ENCODE assay signal across 29 cellular contexts in genomic region chrX:69215161-69215560, GRCh38.
"Had no signal": no experiment of that assay in that cellular context is flagged by ENCODE, and none has a peak within 500 bp of the region (broad histone marks: within the 10 kb centered on the region; RNA-seq: fewer than 3 reads in every experiment).

No MANE protein-coding gene starts in this region.

- H2AFZ ChIP-seq: parathyroid adenoma had no signal

- H3K27ac ChIP-seq: ovary, parathyroid adenoma, psoas muscle, right lobe of liver, stomach, suprapubic skin, testis, tibial artery, transverse colon, upper lobe of right lung, uterus had no signal

- DNase-seq: naive thymus-derived CD4-positive, alpha-beta T cell; natural killer cell; occipital lobe; ovary; psoas muscle; right cardiac atrium; right lobe of liver; sigmoid colon; small intestine; stimulated activated CD4-positive, alpha-beta T cell treated with anti-CD3 and anti-CD28 coated beads, Interleukin-15, amount 100 ng/mL, for 24 hours; stimulated activated CD4-positive, alpha-beta T cell treated with anti-CD3 and anti-CD28 coated beads, Interleukin-2, amount 100 ng/mL, for 24 hours; stimulated activated CD4-positive, alpha-beta T cell treated with anti-CD3 and anti-CD28 coated beads, Interleukin-2, amount 100 ng/mL, for 48 hours; stimulated activated CD4-positive, alpha-beta T cell treated with anti-CD3 and anti-CD28 coated beads, Interleukin-4, amount 100 ng/mL, for 24 hours; stimulated activated naive B cell treated with anti-CD40 and anti-IgM and Interleukin-4, amounts not matched to agents 10 μg/mL and 1 μg/mL and 100 μg/mL, for 72 hours; stimulated activated naive CD4-positive, alpha-beta T cell treated with Interleukin-2 at 50 U/mL for 16 hours; stomach; substantia nigra; testis; tibial artery; transverse colon; upper lobe of right lung; uterus had no signal

- H3K4me1 Mint-ChIP-seq: naive thymus-derived CD4-positive, alpha-beta T cell; natural killer cell; stimulated activated effector memory CD8-positive, alpha-beta T cell treated with anti-CD3 and anti-CD28 coated beads, Interleukin-12 subunit alpha, Interleukin-12 subunit beta, amount 100 ng/mL, for 72 hours; stimulated activated naive B cell treated with anti-CD40 and anti-IgM and Interleukin-4, amounts not matched to agents 10 μg/mL and 1 μg/mL and 100 μg/mL, for 72 hours had no signal

- H3K4me3 Mint-ChIP-seq: naive thymus-derived CD4-positive, alpha-beta T cell; natural killer cell; nephron; stimulated activated effector memory CD8-positive, alpha-beta T cell treated with anti-CD3 and anti-CD28 coated beads, Interleukin-12 subunit alpha, Interleukin-12 subunit beta, amount 100 ng/mL, for 72 hours; stimulated activated naive B cell treated with anti-CD40 and anti-IgM and Interleukin-4, amounts not matched to agents 10 μg/mL and 1 μg/mL and 100 μg/mL, for 72 hours; stimulated activated naive CD8-positive, alpha-beta T cell treated with anti-CD3 and anti-CD28 coated beads, Interleukin-15, Interleukin-2, amounts not matched to agents 100 ng/mL and 50 ng/mL, for 24 hours; type B pancreatic cell had no signal

- H3K27me3 ChIP-seq: ovary, right lobe of liver, sigmoid colon, suprapubic skin, testis, tibial artery, transverse colon, upper lobe of right lung, uterus had no signal

- H3K27me3 Mint-ChIP-seq: naive thymus-derived CD4-positive, alpha-beta T cell; progenitor cell of endocrine pancreas; stimulated activated naive CD8-positive, alpha-beta T cell treated with anti-CD3 and anti-CD28 coated beads, Interleukin-15, Interleukin-2, amounts not matched to agents 100 ng/mL and 50 ng/mL, for 24 hours; type B pancreatic cell had no signal

- H3K9ac ChIP-seq: parathyroid adenoma had no signal

- H3K9me3 Mint-ChIP-seq: naive thymus-derived CD4-positive, alpha-beta T cell; natural killer cell; stimulated activated effector memory CD8-positive, alpha-beta T cell treated with anti-CD3 and anti-CD28 coated beads, Interleukin-12 subunit alpha, Interleukin-12 subunit beta, amount 100 ng/mL, for 72 hours; stimulated activated naive B cell treated with anti-CD40 and anti-IgM and Interleukin-4, amounts not matched to agents 10 μg/mL and 1 μg/mL and 100 μg/mL, for 72 hours; stimulated activated naive CD8-positive, alpha-beta T cell treated with anti-CD3 and anti-CD28 coated beads, Interleukin-15, Interleukin-2, amounts not matched to agents 100 ng/mL and 50 ng/mL, for 24 hours; type B pancreatic cell had no signal

- ATAC-seq: naive thymus-derived CD4-positive, alpha-beta T cell; natural killer cell; psoas muscle; right cardiac atrium; right lobe of liver; stimulated activated effector memory CD8-positive, alpha-beta T cell treated with anti-CD3 and anti-CD28 coated beads, Interleukin-12 subunit alpha, Interleukin-12 subunit beta, amount 100 ng/mL, for 72 hours; stimulated activated naive B cell treated with anti-CD40 and anti-IgM and Interleukin-4, amounts not matched to agents 10 μg/mL and 1 μg/mL and 100 μg/mL, for 72 hours; upper lobe of right lung had no signal

- H3K36me3 ChIP-seq: ovary, right lobe of liver, sigmoid colon, stomach, suprapubic skin, tibial artery, transverse colon, upper lobe of right lung, uterus had no signal

- H3K4me1 ChIP-seq: psoas muscle, right lobe of liver, stomach, suprapubic skin, testis, transverse colon, upper lobe of right lung, uterus had no signal

- H3K9me3 ChIP-seq: ovary, psoas muscle, right lobe of liver, sigmoid colon, stomach, suprapubic skin, testis, tibial artery, transverse colon, upper lobe of right lung, uterus had no signal

- H3K27ac Mint-ChIP-seq: naive thymus-derived CD4-positive, alpha-beta T cell; natural killer cell; progenitor cell of endocrine pancreas; stimulated activated effector memory CD8-positive, alpha-beta T cell treated with anti-CD3 and anti-CD28 coated beads, Interleukin-12 subunit alpha, Interleukin-12 subunit beta, amount 100 ng/mL, for 72 hours; stimulated activated naive B cell treated with anti-CD40 and anti-IgM and Interleukin-4, amounts not matched to agents 10 μg/mL and 1 μg/mL and 100 μg/mL, for 72 hours; stimulated activated naive CD8-positive, alpha-beta T cell treated with anti-CD3 and anti-CD28 coated beads, Interleukin-15, Interleukin-2, amounts not matched to agents 100 ng/mL and 50 ng/mL, for 24 hours; type B pancreatic cell had no signal

- H3K36me3 Mint-ChIP-seq: naive thymus-derived CD4-positive, alpha-beta T cell; natural killer cell; stimulated activated effector memory CD8-positive, alpha-beta T cell treated with anti-CD3 and anti-CD28 coated beads, Interleukin-12 subunit alpha, Interleukin-12 subunit beta, amount 100 ng/mL, for 72 hours; stimulated activated naive B cell treated with anti-CD40 and anti-IgM and Interleukin-4, amounts not matched to agents 10 μg/mL and 1 μg/mL and 100 μg/mL, for 72 hours; type B pancreatic cell had no signal

- H3K79me2 ChIP-seq: parathyroid adenoma had no signal

- H3K4me3 ChIP-seq: ovary, psoas muscle, right lobe of liver, sigmoid colon, stomach, suprapubic skin, testis, tibial artery, transverse colon, upper lobe of right lung, uterus had no signal
